ENCODE assay signal across 12 cellular contexts in the genomic region with DNA sequence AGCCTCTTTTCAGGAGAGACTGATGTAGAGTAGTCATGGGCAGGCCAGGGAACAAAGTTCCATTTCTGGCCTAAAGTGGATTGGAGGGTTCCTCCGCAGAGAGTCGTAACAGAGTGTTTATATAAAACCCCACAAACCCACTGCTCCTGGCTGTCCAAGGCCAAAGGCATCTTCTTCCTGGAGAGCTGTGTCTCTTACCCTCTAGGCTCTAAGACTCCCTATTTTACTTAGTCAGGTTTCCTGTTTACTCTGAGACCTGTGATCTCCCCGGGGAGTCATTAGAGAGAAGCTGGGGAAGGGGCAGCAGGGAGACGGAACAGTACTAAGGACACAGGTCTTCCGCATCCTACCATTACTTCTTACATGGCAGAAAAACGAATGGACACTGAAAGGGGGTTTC.
DNase-seq lines count a peak whose midpoint lies in the region; ATAC-seq and TF ChIP-seq lines count a peak whose summit lies in the region.
"Had no signal": no experiment of that assay in that cellular context is flagged by ENCODE, and none has a peak within 500 bp of the region (broad histone marks: within the 10 kb centered on the region; RNA-seq: fewer than 3 reads in every experiment).

No MANE protein-coding gene starts in this region.

- no peak overlapping the region for H3K4me3 ChIP-seq in left lung
- H3K4me3 ChIP-seq in stomach smooth muscle (ENCODE audit: low read length in 2 of 2): no peak overlapping the region
- H3K4me3 ChIP-seq in PC-3 (ENCODE audit: low read length): no peak overlapping the region

- no peak overlapping the region for H2AFZ ChIP-seq in PC-3 (ENCODE audit: low read length)

- no peak overlapping the region for H3K4me3 Mint-ChIP-seq in activated CD8-positive, alpha-beta T cell treated with anti-CD3 and anti-CD28 coated beads, Interleukin-2, amount 10 ng/mL, durations not matched to agents 7 days and 5 days
- H3K4me3 Mint-ChIP-seq in activated CD8-positive, alpha-beta T cell treated with anti-CD3 and anti-CD28 coated beads for 36 hours: no peak overlapping the region
- H3K4me3 Mint-ChIP-seq in activated T-helper 17 cell treated with anti-CD3 and anti-CD28 coated beads, Interleukin-2, amount 50 U/mL, for 72 hours: no peak overlapping the region
- H3K4me3 Mint-ChIP-seq: stimulated activated naive CD8-positive, alpha-beta T cell treated with anti-CD3 and anti-CD28 coated beads, Interleukin-15, Interleukin-2, amounts not matched to agents 100 ng/mL and 50 ng/mL, for 24 hours had no signal

- peak; percentile 17 for ATAC-seq in activated CD8-positive, alpha-beta T cell treated with anti-CD3 and anti-CD28 coated beads, Interleukin-2, amount 10 ng/mL, durations not matched to agents 7 days and 5 days
- no peak for ATAC-seq in activated CD8-positive, alpha-beta T cell treated with anti-CD3 and anti-CD28 coated beads for 36 hours
- no peak for ATAC-seq in activated T-helper 17 cell treated with anti-CD3 and anti-CD28 coated beads, Interleukin-2, amount 50 U/mL, for 72 hours (replicated peaks)
- ATAC-seq in left lung: no peak
- no peak for ATAC-seq in HG03175 (IDR thresholded peaks at IDR 0.05; ENCODE audit: unreplicated experiment)
- ATAC-seq in PC-3: no peak

- H3K9me3 ChIP-seq in left lung: no peaks in the 10 kb centered on the region
- no peaks in the 10 kb centered on the region for H3K9me3 ChIP-seq in stomach smooth muscle (ENCODE audit: control insufficient read depth in 2 of 2, low read length in 2 of 2)
- no peaks in the 10 kb centered on the region for H3K9me3 ChIP-seq in PC-3 (ENCODE audit: low read length)

- TF ChIP-seq CTCF in activated CD8-positive, alpha-beta T cell treated with anti-CD3 and anti-CD28 coated beads for 36 hours (IDR thresholded peaks at IDR 0.05): no peak
- TF ChIP-seq CTCF in left lung (IDR thresholded peaks at IDR 0.05): no peak
- TF ChIP-seq CTCF in PC-3 (conservative IDR thresholded peaks at IDR 0.05; ENCODE audit: low read depth, low read length): no peak

- H3K4me2 ChIP-seq in PC-3 (ENCODE audit: low read length): no peak overlapping the region

- H3K36me3 ChIP-seq in left lung (peaks cover 0 to 4% of the 10 kb centered on the region in 2 donors), stomach smooth muscle (ENCODE audit: control insufficient read depth in 2 of 2, insufficient read depth in 2 of 2, low read length in 2 of 2) (peaks cover 0 to 7% of the 10 kb centered on the region in 2 donors), PC-3 (ENCODE audit: low read depth, low read length) (no peaks in the 10 kb centered on the region)

- H4K20me1 ChIP-seq in PC-3 (ENCODE audit: low read length): no peaks in the 10 kb centered on the region

- BruUV-seq in PC-3 (replicated peaks; lab: Mats Ljungman, UMichigan): no TSS peak

- no peaks in the 10 kb centered on the region for H3F3A ChIP-seq in PC-3 (ENCODE audit: low read length, unreplicated experiment)

- H3K36me3 Mint-ChIP-seq in activated CD8-positive, alpha-beta T cell treated with anti-CD3 and anti-CD28 coated beads, Interleukin-2, amount 10 ng/mL, durations not matched to agents 7 days and 5 days (ENCODE audit: low read depth): peaks cover 22% of the 10 kb centered on the region
- peaks cover 9% of the 10 kb centered on the region for H3K36me3 Mint-ChIP-seq in activated CD8-positive, alpha-beta T cell treated with anti-CD3 and anti-CD28 coated beads for 36 hours (ENCODE audit: low read depth)
- H3K36me3 Mint-ChIP-seq in activated T-helper 17 cell treated with anti-CD3 and anti-CD28 coated beads, Interleukin-2, amount 50 U/mL, for 72 hours (ENCODE audit: low read depth): peaks cover 34% of the 10 kb centered on the region

- POLR2A ChIA-PET in activated CD8-positive, alpha-beta T cell treated with anti-CD3 and anti-CD28 coated beads, Interleukin-2, amount 10 ng/mL, durations not matched to agents 7 days and 5 days (lab: Charles Lee): interaction anchor here (0.9 kb wide), 1 partner anchor 120 kb away, joined by 4 read pairs; no protein-coding TSS in a partner anchor
- POLR2A ChIA-PET in activated CD8-positive, alpha-beta T cell treated with anti-CD3 and anti-CD28 coated beads for 36 hours (lab: Charles Lee): no interaction called here
- POLR2A ChIA-PET in PC-3 (lab: Charles Lee; ENCODE audit: unreplicated experiment): no interaction called here

- H3K4me1 Mint-ChIP-seq in activated CD8-positive, alpha-beta T cell treated with anti-CD3 and anti-CD28 coated beads, Interleukin-2, amount 10 ng/mL, durations not matched to agents 7 days and 5 days (ENCODE audit: low read depth): peaks cover 27% of the 10 kb centered on the region
- H3K4me1 Mint-ChIP-seq in activated CD8-positive, alpha-beta T cell treated with anti-CD3 and anti-CD28 coated beads for 36 hours (ENCODE audit: low read depth): peaks cover 20% of the 10 kb centered on the region
- H3K4me1 Mint-ChIP-seq in activated T-helper 17 cell treated with anti-CD3 and anti-CD28 coated beads, Interleukin-2, amount 50 U/mL, for 72 hours: peaks cover 12% of the 10 kb centered on the region

- DNase-seq in activated CD8-positive, alpha-beta T cell treated with anti-CD3 and anti-CD28 coated beads, Interleukin-2, amount 10 ng/mL, durations not matched to agents 7 days and 5 days: no peak
- DNase-seq in activated CD8-positive, alpha-beta T cell treated with anti-CD3 and anti-CD28 coated beads for 36 hours: no peak
- no peak for DNase-seq in left lung
- no peak for DNase-seq in foreskin melanocyte
- no peak for DNase-seq in PC-3
- DNase-seq: ACHN, glutamatergic neuron, NCI-H510A treated with DMSO at 0.1 percent for 48 hours had no signal

- peak overlapping the region; percentile 77 for H3K27ac Mint-ChIP-seq in activated CD8-positive, alpha-beta T cell treated with anti-CD3 and anti-CD28 coated beads, Interleukin-2, amount 10 ng/mL, durations not matched to agents 7 days and 5 days
- no peak overlapping the region for H3K27ac Mint-ChIP-seq in activated CD8-positive, alpha-beta T cell treated with anti-CD3 and anti-CD28 coated beads for 36 hours
- peak overlapping the region; percentile 16 for H3K27ac Mint-ChIP-seq in activated T-helper 17 cell treated with anti-CD3 and anti-CD28 coated beads, Interleukin-2, amount 50 U/mL, for 72 hours
- H3K27ac Mint-ChIP-seq: stimulated activated naive CD8-positive, alpha-beta T cell treated with anti-CD3 and anti-CD28 coated beads, Interleukin-15, Interleukin-2, amounts not matched to agents 100 ng/mL and 50 ng/mL, for 24 hours had no signal

- H3K9me2 ChIP-seq in PC-3 (replicated peaks; ENCODE audit: low read length): no peaks in the 10 kb centered on the region

- H3K27me3 Mint-ChIP-seq in activated CD8-positive, alpha-beta T cell treated with anti-CD3 and anti-CD28 coated beads, Interleukin-2, amount 10 ng/mL, durations not matched to agents 7 days and 5 days (ENCODE audit: low read depth): no peaks in the 10 kb centered on the region
- H3K27me3 Mint-ChIP-seq in activated CD8-positive, alpha-beta T cell treated with anti-CD3 and anti-CD28 coated beads for 36 hours: no peaks in the 10 kb centered on the region
- H3K27me3 Mint-ChIP-seq in activated T-helper 17 cell treated with anti-CD3 and anti-CD28 coated beads, Interleukin-2, amount 50 U/mL, for 72 hours: no peaks in the 10 kb centered on the region
- H3K27me3 Mint-ChIP-seq: stimulated activated naive CD8-positive, alpha-beta T cell treated with anti-CD3 and anti-CD28 coated beads, Interleukin-15, Interleukin-2, amounts not matched to agents 100 ng/mL and 50 ng/mL, for 24 hours had no signal

- CTCF ChIA-PET in activated CD8-positive, alpha-beta T cell treated with anti-CD3 and anti-CD28 coated beads, Interleukin-2, amount 10 ng/mL, durations not matched to agents 7 days and 5 days (lab: Charles Lee): interaction anchor here (0.8 to 3.0 kb wide), 5 partner anchors 9 to 120 kb away, joined by 3 to 10 read pairs (median 5); no protein-coding TSS in a partner anchor
- CTCF ChIA-PET in activated CD8-positive, alpha-beta T cell treated with anti-CD3 and anti-CD28 coated beads for 36 hours (lab: Charles Lee): interaction anchor here (1.2 to 1.3 kb wide), 2 partner anchors 12 to 14 kb away, joined by 3 read pairs; no protein-coding TSS in a partner anchor
- CTCF ChIA-PET in PC-3 (lab: Charles Lee): no interaction called here

- no peaks in the 10 kb centered on the region for H3K79me2 ChIP-seq in PC-3 (ENCODE audit: low read length)

- H3K9ac ChIP-seq in stomach smooth muscle (ENCODE audit: low read length in 2 of 2) (no peak overlapping the region), PC-3 (ENCODE audit: low read length) (no peak overlapping the region)

- H3K4me1 ChIP-seq in left lung: peaks cover 33 to 47% of the 10 kb centered on the region in 2 donors
- peaks cover 19% of the 10 kb centered on the region for H3K4me1 ChIP-seq in stomach smooth muscle (ENCODE audit: control insufficient read depth, insufficient read depth, low read length)
- no peaks in the 10 kb centered on the region for H3K4me1 ChIP-seq in PC-3 (ENCODE audit: insufficient read depth, low read length)

- H3K27me3 ChIP-seq in left lung: no peaks in the 10 kb centered on the region
- H3K27me3 ChIP-seq in stomach smooth muscle (ENCODE audit: control insufficient read depth in 1 of 2, insufficient read depth in 2 of 2, low read length in 2 of 2): no peaks in the 10 kb centered on the region
- no peaks in the 10 kb centered on the region for H3K27me3 ChIP-seq in PC-3 (ENCODE audit: low read length)

- intact Hi-C loops in activated CD8-positive, alpha-beta T cell treated with anti-CD3 and anti-CD28 coated beads for 36 hours (cut with micrococcal nuclease): no loop called here
- intact Hi-C loops in left lung (cut with DNase I): no loop called here
- intact Hi-C loops in PC-3 (cut with micrococcal nuclease): no loop called here

- H3K27ac ChIP-seq in left lung (peak overlapping the region; percentile 78 to 81), stomach smooth muscle (ENCODE audit: low read length) (peak overlapping the region; percentile 55), PC-3 (ENCODE audit: low read length) (no peak overlapping the region)

- no peaks in the 10 kb centered on the region for H3K9me3 Mint-ChIP-seq in activated CD8-positive, alpha-beta T cell treated with anti-CD3 and anti-CD28 coated beads, Interleukin-2, amount 10 ng/mL, durations not matched to agents 7 days and 5 days (ENCODE audit: insufficient read depth)
- no peaks in the 10 kb centered on the region for H3K9me3 Mint-ChIP-seq in activated CD8-positive, alpha-beta T cell treated with anti-CD3 and anti-CD28 coated beads for 36 hours
- no peaks in the 10 kb centered on the region for H3K9me3 Mint-ChIP-seq in activated T-helper 17 cell treated with anti-CD3 and anti-CD28 coated beads, Interleukin-2, amount 50 U/mL, for 72 hours
- H3K9me3 Mint-ChIP-seq: stimulated activated naive CD8-positive, alpha-beta T cell treated with anti-CD3 and anti-CD28 coated beads, Interleukin-15, Interleukin-2, amounts not matched to agents 100 ng/mL and 50 ng/mL, for 24 hours had no signal
